In genomic region chr11:72042059-72042425, GRCh38 we compare ENCODE assay signal across 9 cellular contexts. TPM values are rescaled to one million over a fixed set of nuclear protein-coding genes. Genes with fewer than 3 reads are reported as not detected.
DNase-seq lines count a peak whose midpoint lies in the region; ATAC-seq, FAIRE-seq and TF ChIP-seq lines count a peak whose summit lies in the region.
"Had no signal": no experiment of that assay in that cellular context is flagged by ENCODE, and none has a peak within 500 bp of the region (broad histone marks: within the 10 kb centered on the region; RNA-seq: fewer than 3 reads in every experiment).

No MANE protein-coding gene starts in this region.

- TF ChIP-seq EP300 in GM12878 (IDR thresholded peaks at IDR 0.05; ENCODE audit: borderline replicate concordance in 1 of 2, control insufficient read depth in 1 of 2, low read depth in 2 of 2, low read length in 2 of 2) = no peak
- TF ChIP-seq EP300 in tibial nerve (IDR thresholded peaks at IDR 0.05) = no peak

- H4K20me1 ChIP-seq in GM12878 (ENCODE audit: control insufficient read depth, insufficient read depth) = no peaks in the 10 kb centered on the region

- intact Hi-C loops in GM12878 (cut with micrococcal nuclease; ENCODE audit: unreplicated experiment) = no loop called here
- intact Hi-C loops in lower leg skin (cut with DNase I; ENCODE audit: low total_unique reads) = loop anchor here (5.0 kb wide), 1 partner anchor 40 kb away; the partner anchor contains the start of genes LRRC51 and NUMA1

- no TSS peak for BruUV-seq in GM12878 (replicated peaks; lab: Mats Ljungman, UMichigan)

- H3K9ac ChIP-seq in GM12878 (ENCODE audit: control insufficient read depth, insufficient read depth, low read length) = peak overlapping the region; percentile 82

- H3K4me3 ChIP-seq in GM12878 = peak overlapping the region; percentile 65
- peak overlapping the region; percentile 20 for H3K4me3 ChIP-seq in lower leg skin (ENCODE audit: low read depth, poor library complexity, severe bottlenecking)
- H3K4me3 ChIP-seq in tibial nerve = peak overlapping the region; percentile 43 to 65 (median 58)

- peak; percentile 38 for FAIRE-seq in GM12878 (lab: Jason Lieb, UNC)

- no peaks in the 10 kb centered on the region for H3K9me3 ChIP-seq in GM12878 (replicated peaks; ENCODE audit: control insufficient read depth, insufficient read depth, low read length)
- no peaks in the 10 kb centered on the region for H3K9me3 ChIP-seq in tibial nerve

- peak overlapping the region; percentile 93 for H2AFZ ChIP-seq in GM12878 (ENCODE audit: control insufficient read depth, low read depth, low read length)

- TF ChIP-seq RAD21 in GM12878 (IDR thresholded peaks at IDR 0.05; ENCODE audit: insufficient read depth, low read depth, low read length) = no peak

- peak overlapping the region; percentile 88 for H3K4me2 ChIP-seq in GM12878 (ENCODE audit: control insufficient read depth, insufficient read depth)

- H3K36me3 ChIP-seq in GM12878 (ENCODE audit: control insufficient read depth in 2 of 2, insufficient read depth in 2 of 2, low read length in 1 of 2) (peaks cover 3 to 4% of the 10 kb centered on the region in 2 experiments), tibial nerve (no peaks in the 10 kb centered on the region)

- CTCF ChIA-PET in GM12878 (lab: Yijun Ruan, JAX) = interaction anchor here (1.3 to 2.5 kb wide), 7 partner anchors 9 to 389 kb away, joined by 4 to 10 read pairs (median 5); no protein-coding TSS in a partner anchor

- peaks cover 59% of the 10 kb centered on the region for H3K79me2 ChIP-seq in GM12878 (ENCODE audit: control insufficient read depth, insufficient read depth, low read length)

- H3K27me3 ChIP-seq in GM12878 (replicated peaks in 1 of 2; ENCODE audit: control insufficient read depth in 2 of 2, insufficient read depth in 2 of 2, low read length in 1 of 2) (no peaks in the 10 kb centered on the region), tibial nerve (no peaks in the 10 kb centered on the region)

- peak; percentile 17 for DNase-seq in activated CD8-positive, alpha-beta memory T cell treated with anti-CD3 and anti-CD28 coated beads, Interleukin-2, amount 50 U/mL, for 48 hours
- DNase-seq in activated CD8-positive, alpha-beta memory T cell treated with anti-CD3 and anti-CD28 coated beads for 24 hours = no peak
- DNase-seq in GM12878 (ENCODE audit: low read depth, low spot score) (no peak), lower leg skin (ENCODE audit: low spot score in 2 of 2) (no peak), tibial nerve (ENCODE audit: low spot score in 2 of 2) (no peak), UCSD-AML1 (lab: John Stamatoyannopoulos, UW; ENCODE audit: unreplicated experiment) (no peak), omental fat pad (ENCODE audit: low spot score) (no peak), AG20443 (ENCODE audit: low spot score) (no peak)
- DNase-seq: AML-193 had no signal

- ATAC-seq in GM12878 (peak; percentile 6), omental fat pad (ENCODE audit: low FRiP score) (no peak)

- H3K4me1 ChIP-seq in GM12878 (ENCODE audit: control insufficient read depth, insufficient read depth, low read length) (peaks cover 32% of the 10 kb centered on the region), tibial nerve (peaks cover 4 to 63% (median 32%) of the 10 kb centered on the region in 4 donors)

- 52% methylated on average over 5 of the region's 5 CpGs for WGBS in GM12878 (ENCODE audit: insufficient coverage, insufficient replicate concordance, low lambda C conversion rate, missing lambda C conversion rate)
- WGBS in lower leg skin, 2 donors = 6 to 12% methylated on average over 4 to 5 of the region's 5 CpGs
- 9 to 11% methylated on average over 4 to 5 of the region's 5 CpGs for WGBS in tibial nerve, 2 donors

- no peak for TF ChIP-seq CTCF in GM12878 (IDR thresholded peaks at IDR 0.05 in 2 of 3, conservative IDR thresholded peaks at IDR 0.05 in 1 of 3; ENCODE audit: control insufficient read depth in 2 of 3, extremely low read depth in 1 of 3, insufficient read depth in 1 of 3, low read depth in 3 of 3, low read length in 3 of 3)
- TF ChIP-seq CTCF in lower leg skin (IDR thresholded peaks at IDR 0.05) = no peak
- TF ChIP-seq CTCF in tibial nerve (IDR thresholded peaks at IDR 0.05) = peak in 1 of 5 experiments; percentile 4
- TF ChIP-seq CTCF in omental fat pad (IDR thresholded peaks at IDR 0.05) = no peak

- POLR2A ChIA-PET in GM12878 (lab: Charles Lee) = interaction anchor here (1.2 to 1.3 kb wide), 2 partner anchors 9 to 28 kb away, joined by 3 to 5 read pairs; no protein-coding TSS in a partner anchor

- RAD21 ChIA-PET in GM12878 (lab: Charles Lee; ENCODE audit: unreplicated experiment) = interaction anchor here (0.5 to 1.1 kb wide), 6 partner anchors 14 to 102 kb away, joined by 3 to 5 read pairs (median 4); no protein-coding TSS in a partner anchor

- in situ Hi-C loops in GM12878 (cut with MboI) = no loop called here

- H3K27ac ChIP-seq in GM12878 (ENCODE audit: control insufficient read depth, insufficient read depth) (peak overlapping the region; percentile 71), tibial nerve (peak overlapping the region; percentile 91 to 100 (median 97))

- SMC1A ChIA-PET in GM12878 (lab: Charles Lee; ENCODE audit: uncharacterized antibody, unreplicated experiment) = interaction anchor here (0.7 to 2.0 kb wide), 6 partner anchors 9 to 49 kb away, joined by 3 to 10 read pairs (median 4); no protein-coding TSS in a partner anchor

- TF ChIP-seq POLR2A in GM12878 (IDR thresholded peaks at IDR 0.05; ENCODE audit: low read depth, low read length) (no peak), lower leg skin (IDR thresholded peaks at IDR 0.05) (no peak), tibial nerve (IDR thresholded peaks at IDR 0.05) (no peak)

RNA-seq across cellular contexts. Expression of gene NUMA1, which starts 38.3 kb away (rescaled TPM):
- total RNA-seq in GM12878 (2013; cell fraction: nucleolus; rRNA removed) = 241 and 261 TPM in 2 replicates
- total RNA-seq in GM12878 (2014; rRNA removed) = 82.3 and 88.1 TPM in 2 replicates
- total RNA-seq in GM12878 (2014; rRNA removed; fragmentation: Illumina TruSeq; extraction: Trizol) = 44.3 TPM in 2 replicates
- 102 and 111 TPM in 2 replicates for total RNA-seq in GM12878 (2021)
- polyA plus RNA-seq in GM12878 (2011; ENCODE audit: low read depth) = 53.5 TPM
- 32.7 and 61.5 TPM in 2 replicates for polyA plus RNA-seq in GM12878 (2011; rRNA removed)
- polyA plus RNA-seq in GM12878 (2011; cell fraction: cytosol; rRNA removed) = 69.4 and 72.3 TPM in 2 replicates
- 236 and 254 TPM in 2 replicates for polyA plus RNA-seq in GM12878 (2011; cell fraction: nucleus; rRNA removed)
- polyA plus RNA-seq in GM12878 (2012) = 95.7 and 106 TPM in 2 replicates
- 36.7 and 60.6 TPM in 2 replicates for polyA plus RNA-seq in GM12878 (2014; fragmentation: Illumina TruSeq; extraction: Trizol)
- polyA plus RNA-seq in GM12878 (2014; fragmentation: Nextera tagmentation; extraction: Ambion mirVana) = 1 to 10 TPM; 5.5 to 7.1 TPM
- 77.3 and 84.6 TPM in 2 replicates for polyA plus RNA-seq in GM12878 (2014; rRNA removed)
- 10 to 100 TPM; 58.1 to 63.5 TPM for polyA plus RNA-seq in GM12878 (2016; fragmentation: Nextera tagmentation; extraction: Ambion mirVana)
- 115 and 125 TPM in 2 replicates for polyA minus RNA-seq in GM12878 (2011; rRNA and poly(A)+ RNA removed)
- polyA minus RNA-seq in GM12878 (2011; cell fraction: cytosol; rRNA and poly(A)+ RNA removed) = 46.7 and 48.0 TPM in 2 replicates
- 90.7 and 135 TPM in 2 replicates for polyA minus RNA-seq in GM12878 (2011; cell fraction: nucleus; rRNA and poly(A)+ RNA removed)
- 100 to 1,000 TPM; 356 to 592 (median 409) TPM for total RNA-seq in lower leg skin
- total RNA-seq in tibial nerve = 100 to 1,000 TPM; 345 to 650 (median 380) TPM
- 100 to 1,000 TPM; 113 to 270 (median 159) TPM for total RNA-seq in omental fat pad

RNA-seq across cellular contexts. Expression of gene LRRC51, which starts 38.6 kb away (rescaled TPM):
- 1.3 and 1.4 TPM in 2 replicates for total RNA-seq in GM12878 (2013; cell fraction: nucleolus; rRNA removed)
- total RNA-seq in GM12878 (2014; rRNA removed) (4.0 and 5.6 TPM in 2 replicates), GM12878 (2014; rRNA removed; fragmentation: Illumina TruSeq; extraction: Trizol) (4.1 and 4.7 TPM in 2 replicates), GM12878 (2021) (2.6 and 5.5 TPM in 2 replicates), lower leg skin (10 to 100 TPM in 1 of 4 donors, 1 to 10 TPM in 3; 1.9 to 16.9 (median 4.9) TPM), tibial nerve (10 to 100 TPM in 1 of 4 donors, 1 to 10 TPM in 3; 7.3 to 10.8 (median 9.2) TPM), omental fat pad (1 to 10 TPM; 4.0 to 10.0 (median 5.4) TPM)
- polyA plus RNA-seq in GM12878 (2011; ENCODE audit: low read depth) = 2.8 TPM
- polyA plus RNA-seq in GM12878 (2011; rRNA removed) (6.1 and 8.6 TPM in 2 replicates), GM12878 (2014; fragmentation: Illumina TruSeq; extraction: Trizol) (6.4 and 11.7 TPM in 2 replicates), GM12878 (2014; fragmentation: Nextera tagmentation; extraction: Ambion mirVana) (1 to 10 TPM; 4.7 to 6.2 TPM), GM12878 (2014; rRNA removed) (7.5 and 7.8 TPM in 2 replicates), GM12878 (2016; fragmentation: Nextera tagmentation; extraction: Ambion mirVana) (1 to 10 TPM; 3.1 to 6.1 TPM)
- polyA plus RNA-seq in GM12878 (2011; cell fraction: cytosol; rRNA removed) = 7.7 and 9.9 TPM in 2 replicates
- polyA plus RNA-seq in GM12878 (2011; cell fraction: nucleus; rRNA removed) = 3.6 and 5.0 TPM in 2 replicates
- polyA plus RNA-seq in GM12878 (2012) = 3.6 and 7.1 TPM in 2 replicates
- 8.6 and 10.5 TPM in 2 replicates for polyA minus RNA-seq in GM12878 (2011; rRNA and poly(A)+ RNA removed)
- polyA minus RNA-seq in GM12878 (2011; cell fraction: cytosol; rRNA and poly(A)+ RNA removed) = 1.6 and 6.0 TPM in 2 replicates
- polyA minus RNA-seq in GM12878 (2011; cell fraction: nucleus; rRNA and poly(A)+ RNA removed) = 0.73 and 1.4 TPM in 2 replicates

RNA-seq across cellular contexts. Expression of gene IL18BP, which starts 43.3 kb away (rescaled TPM):
- 42.0 and 53.6 TPM in 2 replicates for total RNA-seq in GM12878 (2013; cell fraction: nucleolus; rRNA removed)
- total RNA-seq in GM12878 (2014; rRNA removed) = 4.9 and 5.5 TPM in 2 replicates
- total RNA-seq in GM12878 (2014; rRNA removed; fragmentation: Illumina TruSeq; extraction: Trizol) = 5.0 and 5.9 TPM in 2 replicates
- total RNA-seq in GM12878 (2021) = 16.3 and 19.0 TPM in 2 replicates
- 15.3 TPM for polyA plus RNA-seq in GM12878 (2011; ENCODE audit: low read depth)
- 9.2 and 11.8 TPM in 2 replicates for polyA plus RNA-seq in GM12878 (2011; rRNA removed)
- polyA plus RNA-seq in GM12878 (2011; cell fraction: cytosol; rRNA removed) = 6.1 and 7.4 TPM in 2 replicates
- polyA plus RNA-seq in GM12878 (2011; cell fraction: nucleus; rRNA removed) = 88.6 and 89.9 TPM in 2 replicates
- 14.2 and 16.9 TPM in 2 replicates for polyA plus RNA-seq in GM12878 (2012)
- polyA plus RNA-seq in GM12878 (2014; fragmentation: Illumina TruSeq; extraction: Trizol) = 13.7 and 15.9 TPM in 2 replicates
- 1 to 10 TPM; 2.6 to 3.5 TPM for polyA plus RNA-seq in GM12878 (2014; fragmentation: Nextera tagmentation; extraction: Ambion mirVana)
- polyA plus RNA-seq in GM12878 (2014; rRNA removed) = 18.1 and 23.4 TPM in 2 replicates
- 10 to 100 TPM; 10.2 to 11.1 TPM for polyA plus RNA-seq in GM12878 (2016; fragmentation: Nextera tagmentation; extraction: Ambion mirVana)
- polyA minus RNA-seq in GM12878 (2011; rRNA and poly(A)+ RNA removed) = 14.6 and 16.2 TPM in 2 replicates
- polyA minus RNA-seq in GM12878 (2011; cell fraction: cytosol; rRNA and poly(A)+ RNA removed) = 2.2 and 2.3 TPM in 2 replicates
- 14.4 and 21.9 TPM in 2 replicates for polyA minus RNA-seq in GM12878 (2011; cell fraction: nucleus; rRNA and poly(A)+ RNA removed)
- total RNA-seq in lower leg skin = 1 to 10 TPM; 3.0 to 9.1 (median 5.6) TPM
- 10 to 100 TPM in 1 of 4 donors, 1 to 10 TPM in 3; 5.1 to 11.6 (median 6.3) TPM for total RNA-seq in tibial nerve
- total RNA-seq in omental fat pad = 10 to 100 TPM in 2 of 4 donors, 1 to 10 TPM in 2; 4.1 to 16.7 (median 10.8) TPM
